ENCODE assay signal across 35 cellular contexts in the genomic region with DNA sequence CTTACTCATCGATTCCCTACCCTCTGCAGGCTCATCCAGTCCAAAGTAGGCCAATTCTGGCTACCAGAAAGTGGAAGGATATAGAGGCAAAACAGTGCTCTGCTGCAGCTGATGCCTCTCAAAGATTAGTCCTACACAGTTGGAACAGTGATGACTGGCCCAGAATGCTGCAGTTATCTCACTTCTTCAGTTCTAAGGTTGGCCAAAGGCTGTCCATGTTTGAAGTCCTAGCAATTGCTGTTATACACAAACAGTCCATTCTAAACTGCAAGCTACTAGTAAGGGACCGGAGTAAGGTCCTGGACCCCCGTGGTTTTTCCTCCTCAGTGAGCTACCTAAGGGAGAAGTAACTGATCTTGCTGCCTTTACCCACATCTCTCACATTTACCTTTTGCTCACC.
"Had no signal": no experiment of that assay in that cellular context is flagged by ENCODE, and none has a peak within 500 bp of the region (broad histone marks: within the 10 kb centered on the region; RNA-seq: fewer than 3 reads in every experiment).

No MANE protein-coding gene starts in this region.

- H3K4me2 ChIP-seq: KMS-11 had no signal

- H3K36me3 ChIP-seq: MG63 had no signal

- H3K9ac ChIP-seq: KMS-11 had no signal

- H3K27me3 ChIP-seq: MG63 had no signal

- DNase-seq: Karpas-422, Kasumi-1, MG63, MM.1S, MV-4-11, NCI-H1048, NCI-H1092, NCI-H1092 treated with DMSO at 0.1 percent for 48 hours, NCI-H1105, NCI-H1105 treated with DMSO at 0.1 percent for 48 hours, NCI-H1417, NCI-H1417 treated with DMSO at 0.1 percent for 48 hours, NCI-H1436, NCI-H1436 treated with DMSO at 0.1 percent for 48 hours, NCI-H146, NCI-H1694, NCI-H1694 treated with DMSO at 0.1 percent for 48 hours, NCI-H187, NCI-H187 treated with DMSO at 0.1 percent for 48 hours, NCI-H1930, NCI-H2029, NCI-H2029 treated with DMSO at 0.1 percent for 48 hours, NCI-H2081, NCI-H2081 treated with DMSO at 0.1 percent for 48 hours, NCI-H2107, NCI-H2171, NCI-H2171 treated with DMSO at 0.1 percent for 48 hours, NCI-H2227 treated with DMSO at 0.1 percent for 48 hours, NCI-H226, NCI-H345, NCI-H446, NCI-H446 treated with DMSO at 0.1 percent for 48 hours, NCI-H510A, NCI-H510A treated with DMSO at 0.1 percent for 48 hours had no signal

- H3K9me3 ChIP-seq: MG63 had no signal

- H3K27ac ChIP-seq: KMS-11 had no signal

- H3K4me3 ChIP-seq: MG63 had no signal
